ENCODE assay signal across 1 cellular context in genomic region chr7:152571031-152571430, GRCh38.
TF ChIP-seq lines count a peak whose summit lies in the region.

No MANE protein-coding gene starts in this region.

TF ChIP-seq in HepG2, 621 proteins besides CTCF, POLR2A, EP300 and RAD21 (continued from another document):
- no peak for TF ChIP-seq ZNF646 (CRISPR knock-in tag; IDR thresholded peaks at IDR 0.05)
- TF ChIP-seq, protein P1, sequence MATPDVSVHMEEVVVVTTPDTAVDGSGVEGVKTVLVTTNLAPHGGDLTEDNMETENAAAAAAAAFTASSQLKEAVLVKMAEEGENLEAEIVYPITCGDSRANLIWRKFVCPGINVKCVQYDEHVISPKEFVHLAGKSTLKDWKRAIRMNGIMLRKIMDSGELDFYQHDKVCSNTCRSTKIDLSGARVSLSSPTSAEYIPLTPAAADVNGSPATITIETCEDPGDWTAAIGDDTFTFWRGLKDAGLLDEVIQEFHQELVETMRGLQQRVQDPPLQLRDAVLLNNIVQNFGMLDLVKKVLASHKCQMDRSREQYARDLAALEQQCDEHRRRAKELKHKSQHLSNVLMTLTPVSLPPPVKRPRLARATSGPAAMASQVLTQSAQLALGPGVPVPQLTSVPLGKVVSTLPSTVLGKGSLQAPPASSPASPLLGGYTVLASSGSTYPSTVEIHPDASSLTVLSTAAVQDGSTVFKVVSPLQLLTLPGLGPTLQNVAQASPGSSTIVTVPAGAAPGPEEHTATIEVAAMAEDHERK (CRISPR knock-in tag; IDR thresholded peaks at IDR 0.05; ENCODE audit: low read depth) = no peak
- TF ChIP-seq, protein P2, sequence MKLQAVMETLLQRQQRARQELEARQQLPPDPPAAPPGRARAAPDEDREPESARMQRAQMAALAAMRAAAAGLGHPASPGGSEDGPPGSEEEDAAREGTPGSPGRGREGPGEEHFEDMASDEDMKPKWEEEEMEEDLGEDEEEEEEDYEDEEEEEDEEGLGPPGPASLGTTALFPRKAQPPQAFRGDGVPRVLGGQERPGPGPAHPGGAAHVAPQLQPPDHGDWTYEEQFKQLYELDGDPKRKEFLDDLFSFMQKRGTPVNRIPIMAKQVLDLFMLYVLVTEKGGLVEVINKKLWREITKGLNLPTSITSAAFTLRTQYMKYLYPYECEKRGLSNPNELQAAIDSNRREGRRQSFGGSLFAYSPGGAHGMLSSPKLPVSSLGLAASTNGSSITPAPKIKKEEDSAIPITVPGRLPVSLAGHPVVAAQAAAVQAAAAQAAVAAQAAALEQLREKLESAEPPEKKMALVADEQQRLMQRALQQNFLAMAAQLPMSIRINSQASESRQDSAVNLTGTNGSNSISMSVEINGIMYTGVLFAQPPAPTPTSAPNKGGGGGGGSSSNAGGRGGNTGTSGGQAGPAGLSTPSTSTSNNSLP (IDR thresholded peaks at IDR 0.05; ENCODE audit: low read depth, low read length) = no peak
- TF ChIP-seq ETV6 (CRISPR knock-in tag; conservative IDR thresholded peaks at IDR 0.05) = no peak
- TF ChIP-seq ZSCAN9 (CRISPR knock-in tag; IDR thresholded peaks at IDR 0.05; ENCODE audit: borderline replicate concordance) = no peak
- no peak for TF ChIP-seq NONO (IDR thresholded peaks at IDR 0.05)
- no peak for TF ChIP-seq NONO (CRISPR knock-in tag; conservative IDR thresholded peaks at IDR 0.05)
- TF ChIP-seq ZNF160 (CRISPR knock-in tag; IDR thresholded peaks at IDR 0.05) = no peak
- TF ChIP-seq, protein P3, sequence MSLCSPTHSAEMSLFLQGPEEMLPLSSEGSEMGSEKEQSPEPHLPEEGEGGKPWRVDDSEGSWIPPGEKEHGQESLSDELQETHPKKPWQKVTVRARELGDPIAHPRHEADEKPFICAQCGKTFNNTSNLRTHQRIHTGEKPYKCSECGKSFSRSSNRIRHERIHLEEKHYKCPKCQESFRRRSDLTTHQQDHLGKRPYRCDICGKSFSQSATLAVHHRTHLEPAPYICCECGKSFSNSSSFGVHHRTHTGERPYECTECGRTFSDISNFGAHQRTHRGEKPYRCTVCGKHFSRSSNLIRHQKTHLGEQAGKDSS (CRISPR knock-in tag; IDR thresholded peaks at IDR 0.05; ENCODE audit: borderline replicate concordance, low read depth) = no peak
- TF ChIP-seq MED8 (CRISPR knock-in tag; IDR thresholded peaks at IDR 0.05; ENCODE audit: insufficient replicate concordance) = no peak
- no peak for TF ChIP-seq HHEX (CRISPR knock-in tag; IDR thresholded peaks at IDR 0.05)
